8 cellular contexts compared by ENCODE assay signal in genomic region chr6:31356946-31357466, GRCh38. TPM values are rescaled to one million over a fixed set of nuclear protein-coding genes. Genes with fewer than 3 reads are reported as not detected.
DNase-seq lines count a peak whose midpoint lies in the region; ATAC-seq and TF ChIP-seq lines count a peak whose summit lies in the region.

Gene HLA-B (minus strand): TSS chr6:31357179. CDS start chr6:31357158, 21 bp downstream.

- H3K27ac ChIP-seq in RWPE2 (ENCODE audit: poor library complexity, severe bottlenecking): no peak within 1 kb of the TSS
- peak within 1 kb of the TSS; percentile 88 for H3K27ac ChIP-seq in stomach smooth muscle (ENCODE audit: low read length)

- H3K27me3 Mint-ChIP-seq in neural crest cell (ENCODE audit: low read depth): peaks cover 96% of the 10 kb centered on the region

- no peaks in the 10 kb centered on the region for H3K36me3 Mint-ChIP-seq in neural crest cell (ENCODE audit: low read depth)

- peak within 1 kb of the TSS; percentile 90 for H3K4me3 Mint-ChIP-seq in neural crest cell

- ATAC-seq in GM19463 (IDR thresholded peaks at IDR 0.05; ENCODE audit: unreplicated experiment): peak; percentile 71
- ATAC-seq in RWPE2 (ENCODE audit: low read depth): peak; percentile 93

- peak within 1 kb of the TSS; percentile 86 to 97 for H3K9ac ChIP-seq in stomach smooth muscle (ENCODE audit: low read length in 2 of 2)

- no peak within 1 kb of the TSS for H3K27ac Mint-ChIP-seq in neural crest cell (ENCODE audit: unreplicated experiment)

- H3K4me1 Mint-ChIP-seq in neural crest cell: peaks cover 22% of the 10 kb centered on the region

- H3K9me3 ChIP-seq in RWPE2 (ENCODE audit: severe bottlenecking): no peaks in the 10 kb centered on the region
- no peaks in the 10 kb centered on the region for H3K9me3 ChIP-seq in stomach smooth muscle (ENCODE audit: control insufficient read depth in 2 of 2, low read length in 2 of 2)

- TF ChIP-seq CTCF in RWPE2 (IDR thresholded peaks at IDR 0.05; ENCODE audit: poor library complexity, severe bottlenecking) (no peak), neural crest cell (conservative IDR thresholded peaks at IDR 0.05) (no peak)

- no peaks in the 10 kb centered on the region for H3K4me1 ChIP-seq in RWPE2 (ENCODE audit: insufficient read depth, poor library complexity, severe bottlenecking)
- peaks cover 16% of the 10 kb centered on the region for H3K4me1 ChIP-seq in stomach smooth muscle (ENCODE audit: control insufficient read depth, insufficient read depth, low read length)

- H3K27me3 ChIP-seq in RWPE2 (ENCODE audit: insufficient read depth, poor library complexity, severe bottlenecking): no peaks in the 10 kb centered on the region
- H3K27me3 ChIP-seq in stomach smooth muscle (ENCODE audit: control insufficient read depth in 1 of 2, insufficient read depth in 2 of 2, low read length in 2 of 2): no peaks in the 10 kb centered on the region

- H3K4me3 ChIP-seq in RWPE2 (ENCODE audit: severe bottlenecking) (peak within 1 kb of the TSS; percentile 71), stomach smooth muscle (ENCODE audit: low read length in 2 of 2) (peak within 1 kb of the TSS; percentile 81 to 89)

- DNase-seq in COLO668 (lab: John Stamatoyannopoulos, UW; ENCODE audit: unreplicated experiment): peak; percentile 57
- DNase-seq in HK-2 (ENCODE audit: unreplicated experiment): peak; percentile 71
- no peak for DNase-seq in RWPE2 (ENCODE audit: low spot score)
- peak; percentile 45 to 75 (median 62) for DNase-seq in activated naive CD4-positive, alpha-beta T cell (lab: John Stamatoyannopoulos, UW)
- DNase-seq in foreskin melanocyte: peak; percentile 59
- no peak for DNase-seq in neural crest cell (ENCODE audit: low read depth, low spot score)

- H3K36me3 ChIP-seq in RWPE2 (ENCODE audit: low read depth): no peaks in the 10 kb centered on the region
- H3K36me3 ChIP-seq in stomach smooth muscle (ENCODE audit: control insufficient read depth in 2 of 2, insufficient read depth in 2 of 2, low read length in 2 of 2): peaks cover 7 to 15% of the 10 kb centered on the region in 2 donors

- H3K9me3 Mint-ChIP-seq in neural crest cell: peaks cover 3% of the 10 kb centered on the region

RNA-seq across cellular contexts. Expression of gene HLA-B, which starts in this region (rescaled TPM):
- total RNA-seq in neural crest cell: 29.5 and 35.5 TPM in 2 replicates

Comparison
In these comparisons a context has a peak if more than half of its experiments do, and no peak if none do; other contexts are left out.
1. DNase-seq: peak in COLO668 (single experiment), HK-2 (single experiment), activated naive CD4-positive, alpha-beta T cell (4 of 4) and foreskin melanocyte (single experiment); none in RWPE2 (single experiment) and neural crest cell (single experiment).